9 cellular contexts compared by ENCODE assay signal in the genomic region with DNA sequence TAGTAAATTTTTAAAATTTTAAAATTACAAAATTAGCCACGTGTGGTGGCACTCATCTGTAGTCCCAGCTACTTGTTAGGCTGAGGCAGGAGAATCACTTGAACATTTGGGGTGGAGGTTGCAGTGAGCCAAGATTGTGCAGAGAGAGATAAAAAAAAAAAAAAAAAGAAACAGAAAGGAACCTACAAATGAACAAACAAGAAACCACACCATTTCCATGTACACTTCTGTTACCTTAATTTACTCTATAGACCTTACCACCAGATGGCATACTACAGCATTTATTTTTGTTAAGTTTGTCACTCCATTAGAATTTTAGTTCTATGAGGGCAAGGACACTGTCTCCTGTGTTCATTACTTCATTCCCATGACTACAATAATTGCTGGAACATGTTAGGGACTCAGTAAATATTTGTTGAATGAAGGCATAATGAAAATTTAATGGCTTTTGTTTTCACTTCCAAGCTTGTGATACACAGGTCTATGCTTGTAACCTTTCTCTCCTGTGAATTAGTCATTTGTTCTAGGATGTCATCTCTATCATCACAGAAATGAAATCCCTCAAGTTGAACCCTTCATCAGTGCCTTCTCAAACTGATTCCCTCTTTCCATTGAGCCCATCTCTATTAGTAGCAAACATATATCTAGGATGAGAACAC.
DNase-seq lines count a peak whose midpoint lies in the region; ATAC-seq and TF ChIP-seq lines count a peak whose summit lies in the region.
"Had no signal": no experiment of that assay in that cellular context is flagged by ENCODE, and none has a peak within 500 bp of the region (broad histone marks: within the 10 kb centered on the region; RNA-seq: fewer than 3 reads in every experiment).

No MANE protein-coding gene starts in this region.

- H3K9me3 Mint-ChIP-seq in endodermal cell = peaks cover 27% of the 10 kb centered on the region
- H3K9me3 Mint-ChIP-seq in stimulated activated naive B cell treated with anti-CD40 and anti-IgM and Interleukin-4, amounts not matched to agents 10 μg/mL and 1 μg/mL and 100 μg/mL, for 72 hours = no peaks in the 10 kb centered on the region

- no peaks in the 10 kb centered on the region for H3K36me3 ChIP-seq in endodermal cell (ENCODE audit: control insufficient read depth, insufficient read depth, low read length)

- peak; percentile 85 for ATAC-seq in GM19351 (IDR thresholded peaks at IDR 0.05; ENCODE audit: unreplicated experiment)
- peak; percentile 36 to 46 for ATAC-seq in stimulated activated naive B cell treated with anti-CD40 and anti-IgM and Interleukin-4, amounts not matched to agents 10 μg/mL and 1 μg/mL and 100 μg/mL, for 72 hours (replicated peaks)
- ATAC-seq in HG03025 (IDR thresholded peaks at IDR 0.05; ENCODE audit: low FRiP score, unreplicated experiment) = no peak

- WGBS in endodermal cell (ENCODE audit: insufficient coverage in 1 of 2, insufficient read length in 1 of 2), 2 experiments = 80 to 88% methylated on average over 1 of the region's 1 CpG

- peaks cover 13% of the 10 kb centered on the region for H3K4me1 Mint-ChIP-seq in endodermal cell
- peaks cover 21 to 43% of the 10 kb centered on the region in 2 donors for H3K4me1 Mint-ChIP-seq in stimulated activated naive B cell treated with anti-CD40 and anti-IgM and Interleukin-4, amounts not matched to agents 10 μg/mL and 1 μg/mL and 100 μg/mL, for 72 hours

- peak; percentile 17 for DNase-seq in DMS114 treated with DMSO at 0.1 percent for 48 hours (lab: John Stamatoyannopoulos, UW; ENCODE audit: unreplicated experiment)
- peak; percentile 40 for DNase-seq in NCI-H1694 treated with DMSO at 0.1 percent for 48 hours (lab: John Stamatoyannopoulos, UW)
- DNase-seq in endodermal cell = no peak
- DNase-seq in stimulated activated naive B cell treated with anti-CD40 and anti-IgM and Interleukin-4, amounts not matched to agents 10 μg/mL and 1 μg/mL and 100 μg/mL, for 72 hours = no peak
- no peak for DNase-seq in hypothalamus (lab: John Stamatoyannopoulos, UW)
- no peak for DNase-seq in A172 (ENCODE audit: low spot score)

- H3K9me3 ChIP-seq in endodermal cell (ENCODE audit: control insufficient read depth, low read length) = peaks cover 42% of the 10 kb centered on the region

- no peaks in the 10 kb centered on the region for H3K27me3 ChIP-seq in endodermal cell (ENCODE audit: control insufficient read depth, insufficient read depth, low read length, poor library complexity, severe bottlenecking)

- peak; percentile 61 for TF ChIP-seq CTCF in endodermal cell (conservative IDR thresholded peaks at IDR 0.05)

- no peak overlapping the region for H3K4me3 ChIP-seq in endodermal cell (ENCODE audit: low read length)

- no peak overlapping the region for H3K27ac Mint-ChIP-seq in endodermal cell
- H3K27ac Mint-ChIP-seq in stimulated activated naive B cell treated with anti-CD40 and anti-IgM and Interleukin-4, amounts not matched to agents 10 μg/mL and 1 μg/mL and 100 μg/mL, for 72 hours = no peak overlapping the region

- H3K36me3 Mint-ChIP-seq in endodermal cell (ENCODE audit: low read depth) = peaks cover 3% of the 10 kb centered on the region
- H3K36me3 Mint-ChIP-seq in stimulated activated naive B cell treated with anti-CD40 and anti-IgM and Interleukin-4, amounts not matched to agents 10 μg/mL and 1 μg/mL and 100 μg/mL, for 72 hours = peaks cover 40 to 61% of the 10 kb centered on the region in 2 donors

- peaks cover 6% of the 10 kb centered on the region for H3K4me1 ChIP-seq in endodermal cell (ENCODE audit: control insufficient read depth, insufficient read depth, low read length)
- H3K4me1 ChIP-seq: parathyroid adenoma had no signal

- H3K4me3 Mint-ChIP-seq in endodermal cell = no peak overlapping the region
- no peak overlapping the region for H3K4me3 Mint-ChIP-seq in stimulated activated naive B cell treated with anti-CD40 and anti-IgM and Interleukin-4, amounts not matched to agents 10 μg/mL and 1 μg/mL and 100 μg/mL, for 72 hours

- H3K27me3 Mint-ChIP-seq in endodermal cell (ENCODE audit: insufficient read depth) = peaks cover 3% of the 10 kb centered on the region
- H3K27me3 Mint-ChIP-seq in stimulated activated naive B cell treated with anti-CD40 and anti-IgM and Interleukin-4, amounts not matched to agents 10 μg/mL and 1 μg/mL and 100 μg/mL, for 72 hours = no peaks in the 10 kb centered on the region

- H3K9ac ChIP-seq in endodermal cell (ENCODE audit: extremely low read depth, low read length, poor library complexity, severe bottlenecking) = no peak overlapping the region
- H3K9ac ChIP-seq: parathyroid adenoma had no signal

- H3K27ac ChIP-seq in endodermal cell (ENCODE audit: low read depth, low read length) = no peak overlapping the region
- H3K27ac ChIP-seq: parathyroid adenoma had no signal

Comparison
In these comparisons a context has a peak if more than half of its experiments do, and no peak if none do; other contexts are left out.
1. DNase-seq: peak in DMS114 treated with DMSO at 0.1 percent for 48 hours (single experiment) and NCI-H1694 treated with DMSO at 0.1 percent for 48 hours (single experiment); none in endodermal cell (single experiment), stimulated activated naive B cell treated with anti-CD40 and anti-IgM and Interleukin-4, amounts not matched to agents 10 μg/mL and 1 μg/mL and 100 μg/mL, for 72 hours (single experiment), hypothalamus (0 of 51) and A172 (single experiment).